8 cellular contexts compared by ENCODE assay signal in the genomic region with DNA sequence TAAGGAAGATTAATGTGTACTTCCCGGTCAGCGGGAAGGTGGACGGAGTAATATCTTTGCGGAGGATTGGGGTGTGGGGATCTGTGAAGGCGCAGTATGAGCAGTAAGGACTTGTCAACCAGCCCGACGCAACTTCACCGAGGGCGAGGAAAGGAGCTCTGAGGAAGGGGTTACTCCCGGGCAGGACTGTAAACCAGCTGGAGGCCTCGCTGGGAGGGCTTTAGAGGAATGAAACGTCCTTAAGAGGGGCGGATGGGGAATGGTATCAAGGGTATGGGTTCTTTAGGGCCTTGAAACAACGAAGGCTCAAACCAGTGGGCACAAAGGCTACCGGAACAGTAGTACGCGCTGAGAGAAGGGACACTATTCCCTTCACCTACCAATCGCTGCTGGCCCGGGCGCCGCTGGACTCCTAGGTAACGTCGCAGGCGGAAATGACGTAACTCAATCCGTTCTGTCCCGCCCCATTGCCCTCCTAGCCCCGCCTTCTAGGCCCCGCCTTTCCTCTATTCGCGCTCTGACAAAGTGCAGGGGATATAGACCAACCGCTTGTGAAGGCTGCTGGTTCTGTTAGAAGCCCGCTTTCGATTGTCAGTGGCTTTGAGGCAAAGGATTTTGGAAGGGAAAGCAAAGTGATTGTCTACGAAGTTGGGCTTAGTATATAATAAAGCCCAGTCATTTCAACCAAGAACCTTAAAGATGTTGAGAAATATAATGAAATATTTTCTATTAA. TPM values are rescaled to one million over a fixed set of nuclear protein-coding genes. Genes with fewer than 3 reads are reported as not detected.
DNase-seq lines count a peak whose midpoint lies in the region; ATAC-seq, FAIRE-seq and TF ChIP-seq lines count a peak whose summit lies in the region.

A gene with protein sequence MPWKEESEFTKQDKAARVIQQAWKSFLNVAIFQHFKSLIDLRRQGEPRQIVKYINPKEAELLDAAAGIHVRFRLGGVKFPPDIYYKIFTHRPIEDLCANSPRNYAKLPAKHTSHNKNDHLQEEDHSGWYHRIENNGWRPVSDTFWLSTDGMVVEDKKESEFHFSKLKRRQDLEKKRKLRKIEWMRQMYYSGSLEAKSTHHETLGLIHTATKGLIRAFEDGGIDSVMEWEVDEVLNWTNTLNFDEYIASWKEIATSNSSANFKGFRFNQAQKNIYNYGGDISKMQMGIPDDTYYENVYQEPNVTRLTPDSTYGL (minus strand): TSS at position 439 of the 733 bp plus-strand sequence. CDS start 5,970 bp downstream, outside the sequence.

- peak; percentile 97 for TF ChIP-seq POLR2A in GM18505 (IDR thresholded peaks at IDR 0.05; ENCODE audit: borderline replicate concordance, extremely low read depth, insufficient read depth, insufficient read length)

- no peaks in the 10 kb centered on the region for H3K36me3 ChIP-seq in ascending aorta
- no peaks in the 10 kb centered on the region for H3K36me3 ChIP-seq in psoas muscle (ENCODE audit: insufficient read depth in 1 of 2, low read depth in 1 of 2)

- ATAC-seq in GM18505 (IDR thresholded peaks at IDR 0.05; ENCODE audit: unreplicated experiment) (peak; percentile 97), HG02970 (IDR thresholded peaks at IDR 0.05; ENCODE audit: low FRiP score, unreplicated experiment) (peak; percentile 98), right cardiac atrium (peak; percentile 100), psoas muscle (peak; percentile 100)

- no peaks in the 10 kb centered on the region for H3K9me3 Mint-ChIP-seq in T-helper 2 cell treated with Interferon-gamma antibody and Interleukin-4, amounts not matched to agents 5 μg/mL and 100 μg/mL, for 36 hours

- H3K4me1 Mint-ChIP-seq in T-helper 2 cell treated with Interferon-gamma antibody and Interleukin-4, amounts not matched to agents 5 μg/mL and 100 μg/mL, for 36 hours (ENCODE audit: low read depth): peaks cover 10% of the 10 kb centered on the region

- H3K27ac Mint-ChIP-seq in T-helper 2 cell treated with Interferon-gamma antibody and Interleukin-4, amounts not matched to agents 5 μg/mL and 100 μg/mL, for 36 hours: peak within 1 kb of the TSS; percentile 100

- H3K27me3 ChIP-seq in ascending aorta (no peaks in the 10 kb centered on the region), right cardiac atrium (ENCODE audit: control insufficient read depth, insufficient read depth) (no peaks in the 10 kb centered on the region), psoas muscle (ENCODE audit: insufficient read depth in 3 of 3, low read length in 2 of 3) (no peaks in the 10 kb centered on the region)

- FAIRE-seq in urothelium cell line (lab: Jason Lieb, UNC): peak; percentile 78

- no peaks in the 10 kb centered on the region for H3K9me3 ChIP-seq in ascending aorta
- H3K9me3 ChIP-seq in right cardiac atrium (ENCODE audit: control insufficient read depth, low read length): no peaks in the 10 kb centered on the region
- no peaks in the 10 kb centered on the region for H3K9me3 ChIP-seq in psoas muscle

- H3K27ac ChIP-seq in ascending aorta: peak within 1 kb of the TSS; percentile 97
- H3K27ac ChIP-seq in right cardiac atrium (ENCODE audit: low read length): peak within 1 kb of the TSS; percentile 98
- peak within 1 kb of the TSS; percentile 96 for H3K27ac ChIP-seq in psoas muscle

- intact Hi-C loops in ascending aorta (cut with DNase I): loop anchor here (1.0 to 5.0 kb wide), 6 partner anchors 30 to 460 kb away; a partner anchor contains a TSS
- intact Hi-C loops in right cardiac atrium (cut with DNase I): no loop called here
- intact Hi-C loops in psoas muscle (cut with DNase I): loop anchor here (2.0 to 10.0 kb wide), 2 partner anchors 30 to 188 kb away; no protein-coding TSS in a partner anchor

- peak within 1 kb of the TSS; percentile 98 for H3K4me3 Mint-ChIP-seq in T-helper 2 cell treated with Interferon-gamma antibody and Interleukin-4, amounts not matched to agents 5 μg/mL and 100 μg/mL, for 36 hours

- H3K4me1 ChIP-seq in ascending aorta (peaks cover 0 to 7% of the 10 kb centered on the region in 2 donors), right cardiac atrium (ENCODE audit: control insufficient read depth, insufficient read depth, low read length) (peaks cover 2% of the 10 kb centered on the region), psoas muscle (peaks cover 4% of the 10 kb centered on the region)

- H3K4me3 ChIP-seq in ascending aorta: peak within 1 kb of the TSS; percentile 73 to 74
- peak within 1 kb of the TSS; percentile 70 for H3K4me3 ChIP-seq in right cardiac atrium (ENCODE audit: low read length)
- peak within 1 kb of the TSS; percentile 77 for H3K4me3 ChIP-seq in psoas muscle

- no peaks in the 10 kb centered on the region for H3K27me3 Mint-ChIP-seq in T-helper 2 cell treated with Interferon-gamma antibody and Interleukin-4, amounts not matched to agents 5 μg/mL and 100 μg/mL, for 36 hours (ENCODE audit: low read depth)

- peak; percentile 89 for DNase-seq in NCI-H187 treated with DMSO at 0.1 percent for 48 hours (lab: John Stamatoyannopoulos, UW)
- peak; percentile 93 for DNase-seq in T-helper 2 cell treated with Interferon-gamma antibody and Interleukin-4, amounts not matched to agents 5 μg/mL and 100 μg/mL, for 36 hours (ENCODE audit: low spot score)
- peak; percentile 85 to 98 for DNase-seq in ascending aorta (ENCODE audit: low spot score in 2 of 2)
- peak; percentile 96 to 98 (median 97) for DNase-seq in right cardiac atrium
- DNase-seq in psoas muscle: peak; percentile 94 to 97
- peak; percentile 95 for DNase-seq in urothelium cell line (ENCODE audit: low spot score)

- WGBS in right cardiac atrium: under 1% methylated on average over 35 of the region's 35 CpGs
- WGBS in psoas muscle, 3 donors: 0 to 1% (median 0%) methylated on average over 35 of the region's 35 CpGs

- H3K36me3 Mint-ChIP-seq in T-helper 2 cell treated with Interferon-gamma antibody and Interleukin-4, amounts not matched to agents 5 μg/mL and 100 μg/mL, for 36 hours (ENCODE audit: low read depth): peaks cover 3% of the 10 kb centered on the region

- TF ChIP-seq CTCF in ascending aorta (IDR thresholded peaks at IDR 0.05) (no peak), psoas muscle (IDR thresholded peaks at IDR 0.05) (no peak)

RNA-seq across cellular contexts. Expression of the gene that starts here (rescaled TPM):
- total RNA-seq in ascending aorta (not detected), right cardiac atrium (1 to 10 TPM in 1 of 4 donors, under 1 TPM in 3; 0.44 to 1.0 (median 0.69) TPM), psoas muscle (under 1 TPM; 0.16 to 0.64 (median 0.40) TPM)
- polyA plus RNA-seq in right cardiac atrium (0.54 TPM), psoas muscle (under 1 TPM; 0.20 to 0.24 (median 0.23) TPM)

Comparison
In these comparisons a context has a peak if more than half of its experiments do, and no peak if none do; other contexts are left out.
1. Peak in every context shown above with its lines: DNase-seq, ATAC-seq, H3K4me3 ChIP-seq and H3K27ac ChIP-seq.
2. Peak in DNase-seq, H3K4me3 ChIP-seq and H3K27ac ChIP-seq in ascending aorta; RNA of the gene not detected or under 1 TPM.
3. Peak in DNase-seq, ATAC-seq, H3K4me3 ChIP-seq and H3K27ac ChIP-seq in psoas muscle; RNA of the gene not detected or under 1 TPM.
4. intact Hi-C loops: an anchor here in ascending aorta (1.0 to 5.0 kb wide) and psoas muscle (2.0 to 10.0 kb wide); none called in right cardiac atrium.